Comparison of ENCODE assay signal across 8 cellular contexts in the genomic region with DNA sequence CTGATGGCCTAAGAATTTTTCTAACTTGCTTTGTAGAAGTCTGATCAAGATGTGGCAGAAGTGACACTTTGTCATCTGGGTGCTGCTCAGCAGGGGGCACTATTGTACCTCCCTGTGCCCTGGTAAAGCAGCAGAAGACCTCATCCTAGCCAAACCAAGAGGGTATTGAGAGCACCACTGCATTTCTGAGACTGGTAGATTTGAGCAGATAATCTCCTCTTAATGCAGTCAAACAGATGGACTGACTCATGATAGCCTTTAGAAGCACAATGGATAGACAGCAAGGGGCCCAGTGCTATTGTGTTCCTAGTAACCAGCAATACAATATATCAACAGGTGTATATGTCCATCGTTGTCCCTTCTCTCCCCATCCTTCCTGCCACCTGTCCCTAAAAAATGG. TPM values are rescaled to one million over a fixed set of nuclear protein-coding genes. Genes with fewer than 3 reads are reported as not detected.
DNase-seq lines count a peak whose midpoint lies in the region; ATAC-seq and TF ChIP-seq lines count a peak whose summit lies in the region.

No MANE protein-coding gene starts in this region.

- POLR2A ChIA-PET in HCT116 (lab: Charles Lee): no interaction called here
- POLR2A ChIA-PET in activated CD8-positive, alpha-beta T cell treated with anti-CD3 and anti-CD28 coated beads, Interleukin-2, amount 10 ng/mL, durations not matched to agents 7 days and 5 days (lab: Charles Lee): no interaction called here

- no TSS peak for BruUV-seq in HCT116 (replicated peaks; lab: Mats Ljungman, UMichigan)

- intact Hi-C loops in HCT116 (cut with micrococcal nuclease) (loop anchor here (1.0 to 10.0 kb wide), 4 partner anchors 86 to 359 kb away; partner anchors contain the start of gene HAX1), esophagus squamous epithelium (cut with DNase I) (no loop called here)

- H3K27me3 Mint-ChIP-seq in activated CD8-positive, alpha-beta T cell treated with anti-CD3 and anti-CD28 coated beads, Interleukin-2, amount 10 ng/mL, durations not matched to agents 7 days and 5 days (ENCODE audit: low read depth): peaks cover 14% of the 10 kb centered on the region

- no peaks in the 10 kb centered on the region for H3K9me3 Mint-ChIP-seq in activated CD8-positive, alpha-beta T cell treated with anti-CD3 and anti-CD28 coated beads, Interleukin-2, amount 10 ng/mL, durations not matched to agents 7 days and 5 days (ENCODE audit: insufficient read depth)

- H3K36me3 Mint-ChIP-seq in activated CD8-positive, alpha-beta T cell treated with anti-CD3 and anti-CD28 coated beads, Interleukin-2, amount 10 ng/mL, durations not matched to agents 7 days and 5 days (ENCODE audit: low read depth): peaks cover 18% of the 10 kb centered on the region

- H3K9me3 ChIP-seq in HCT116 (ENCODE audit: control insufficient read depth in 1 of 2, insufficient read depth in 1 of 2, low read depth in 1 of 2, low read length in 2 of 2) (no peaks in the 10 kb centered on the region), esophagus squamous epithelium (no peaks in the 10 kb centered on the region)

- DNase-seq in AML-193 (lab: John Stamatoyannopoulos, UW): peak; percentile 78 to 80
- DNase-seq in HCT116 (ENCODE audit: low read depth, low spot score): peak; percentile 39
- DNase-seq in NCI-H774 (lab: John Stamatoyannopoulos, UW): peak; percentile 56
- DNase-seq in activated CD8-positive, alpha-beta T cell treated with anti-CD3 and anti-CD28 coated beads, Interleukin-2, amount 10 ng/mL, durations not matched to agents 7 days and 5 days: peak; percentile 83
- DNase-seq in esophagus squamous epithelium (lab: John Stamatoyannopoulos, UW): no peak
- DNase-seq in retina: peak; percentile 47
- DNase-seq in midbrain (lab: John Stamatoyannopoulos, UW): no peak

- H3K79me2 ChIP-seq in HCT116 (ENCODE audit: insufficient read depth, low read length): peaks cover 18% of the 10 kb centered on the region

- no peak overlapping the region for H3K4me3 Mint-ChIP-seq in activated CD8-positive, alpha-beta T cell treated with anti-CD3 and anti-CD28 coated beads, Interleukin-2, amount 10 ng/mL, durations not matched to agents 7 days and 5 days

- WGBS in esophagus squamous epithelium, 2 donors: 55 to 63% methylated on average over 1 of the region's 1 CpG

- no peak overlapping the region for H3K27ac Mint-ChIP-seq in activated CD8-positive, alpha-beta T cell treated with anti-CD3 and anti-CD28 coated beads, Interleukin-2, amount 10 ng/mL, durations not matched to agents 7 days and 5 days

- CTCF ChIA-PET in HCT116 (lab: Charles Lee): interaction anchor here (1.1 kb wide), 1 partner anchor 148 kb away, joined by 3 read pairs; no protein-coding TSS in a partner anchor
- CTCF ChIA-PET in activated CD8-positive, alpha-beta T cell treated with anti-CD3 and anti-CD28 coated beads, Interleukin-2, amount 10 ng/mL, durations not matched to agents 7 days and 5 days (lab: Charles Lee): interaction anchor here (0.8 to 1.4 kb wide), 5 partner anchors 13 to 149 kb away, joined by 3 to 7 read pairs (median 5); no protein-coding TSS in a partner anchor

- H3K4me3 ChIP-seq in HCT116 (replicated peaks in 1 of 2; ENCODE audit: low read depth in 1 of 2, low read length in 2 of 2) (no peak overlapping the region), esophagus squamous epithelium (no peak overlapping the region)

- ATAC-seq in HCT116: no peak
- no peak for ATAC-seq in activated CD8-positive, alpha-beta T cell treated with anti-CD3 and anti-CD28 coated beads, Interleukin-2, amount 10 ng/mL, durations not matched to agents 7 days and 5 days
- no peak for ATAC-seq in HG03521 (IDR thresholded peaks at IDR 0.05; ENCODE audit: unreplicated experiment)

- H3K36me3 ChIP-seq in HCT116 (ENCODE audit: control insufficient read depth in 1 of 2, insufficient read depth in 2 of 2, low read length in 2 of 2) (no peaks in the 10 kb centered on the region), esophagus squamous epithelium (no peaks in the 10 kb centered on the region)

- peak; percentile 83 for TF ChIP-seq RAD21 in HCT116 (IDR thresholded peaks at IDR 0.05; ENCODE audit: low read depth)

- TF ChIP-seq POLR2A in HCT116 (IDR thresholded peaks at IDR 0.05; ENCODE audit: borderline replicate concordance, extremely low read depth, insufficient read depth, insufficient read length) (no peak), esophagus squamous epithelium (IDR thresholded peaks at IDR 0.05) (no peak)

- peak; percentile 62 to 66 (median 66); a peak in 5 of 6 replicates for TF ChIP-seq CTCF in HCT116 (IDR thresholded peaks at IDR 0.05 in 2 of 3, conservative IDR thresholded peaks at IDR 0.05 in 1 of 3; ENCODE audit: borderline replicate concordance in 1 of 3, insufficient read depth in 1 of 3, low read depth in 2 of 3, low read length in 2 of 3)
- peak in 5 of 6 experiments; percentile 32 to 67 (median 47) for TF ChIP-seq CTCF in esophagus squamous epithelium (IDR thresholded peaks at IDR 0.05)

- no peak overlapping the region for H3K4me2 ChIP-seq in HCT116 (ENCODE audit: low read length)

- H3K4me1 ChIP-seq in HCT116 (ENCODE audit: control insufficient read depth in 1 of 2, insufficient read depth in 2 of 2, low read length in 2 of 2) (peaks cover 10 to 28% of the 10 kb centered on the region in 2 experiments), esophagus squamous epithelium (peaks cover 6 to 20% (median 10%) of the 10 kb centered on the region in 3 donors)

- H3K9ac ChIP-seq in HCT116 (ENCODE audit: low read length): no peak overlapping the region

- peaks cover 16% of the 10 kb centered on the region for H3K4me1 Mint-ChIP-seq in activated CD8-positive, alpha-beta T cell treated with anti-CD3 and anti-CD28 coated beads, Interleukin-2, amount 10 ng/mL, durations not matched to agents 7 days and 5 days (ENCODE audit: low read depth)

- H3K9me2 ChIP-seq in HCT116 (ENCODE audit: insufficient read depth): no peaks in the 10 kb centered on the region

- RAD21 ChIA-PET in HCT116 (lab: Charles Lee; ENCODE audit: low non-redundant PET in 1 of 2, low total read pairs in 2 of 2, uncharacterized antibody in 2 of 2, unreplicated experiment in 2 of 2): no interaction called here

- peaks cover 6% of the 10 kb centered on the region; the same call in 1 of the 2 replicates for H4K20me1 ChIP-seq in HCT116 (ENCODE audit: insufficient read depth)

- H3K27me3 ChIP-seq in HCT116 (ENCODE audit: insufficient read depth, low read length) (peaks cover 3% of the 10 kb centered on the region; the same call in 1 of the 2 replicates), esophagus squamous epithelium (no peaks in the 10 kb centered on the region)

- H2AFZ ChIP-seq in HCT116 (ENCODE audit: low read depth, low read length, poor library complexity, severe bottlenecking): no peak overlapping the region

- H3K27ac ChIP-seq in HCT116 (ENCODE audit: low read depth, low read length) (no peak overlapping the region), esophagus squamous epithelium (no peak overlapping the region)

TF ChIP-seq in HCT116, 20 proteins besides CTCF, POLR2A, EP300 and RAD21 (continues in another document):
- TF ChIP-seq SP1 (IDR thresholded peaks at IDR 0.05; ENCODE audit: low read depth) (no peak), ZNF274 (IDR thresholded peaks at IDR 0.05; ENCODE audit: low read depth, low read length) (no peak), EGR1 (IDR thresholded peaks at IDR 0.05; ENCODE audit: low read depth) (no peak), EZH2 (IDR thresholded peaks at IDR 0.05) (no peak), EZH2phosphoT487 (IDR thresholded peaks at IDR 0.05; ENCODE audit: borderline replicate concordance) (no peak), ZBTB33 (IDR thresholded peaks at IDR 0.05; ENCODE audit: extremely low read depth, insufficient replicate concordance, low read length) (no peak), JUND (IDR thresholded peaks at IDR 0.05) (no peak), SIN3A (IDR thresholded peaks at IDR 0.05; ENCODE audit: low read depth) (no peak), CBX3 (IDR thresholded peaks at IDR 0.05; ENCODE audit: low read depth) (no peak)
- TF ChIP-seq, protein P1, sequence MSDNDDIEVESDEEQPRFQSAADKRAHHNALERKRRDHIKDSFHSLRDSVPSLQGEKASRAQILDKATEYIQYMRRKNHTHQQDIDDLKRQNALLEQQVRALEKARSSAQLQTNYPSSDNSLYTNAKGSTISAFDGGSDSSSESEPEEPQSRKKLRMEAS (IDR thresholded peaks at IDR 0.05): no peak

RNA-seq across cellular contexts. Expression of gene TPM3, which starts 5.7 kb away (rescaled TPM):
- total RNA-seq in HCT116 (2021; ENCODE audit: unreplicated experiment) (457 TPM), esophagus squamous epithelium (100 to 1,000 TPM; 216 to 387 (median 316) TPM)
- polyA plus RNA-seq in HCT116 (2012): 283 and 300 TPM in 2 replicates
- 100 to 1,000 TPM; 856 to 880 TPM for total RNA-seq in activated CD8-positive, alpha-beta T cell treated with anti-CD3 and anti-CD28 coated beads, Interleukin-2, amount 10 ng/mL, durations not matched to agents 7 days and 5 days

RNA-seq across cellular contexts. Expression of gene CFAP141, which starts 20.0 kb away (rescaled TPM):
- not detected for total RNA-seq in HCT116 (2021; ENCODE audit: unreplicated experiment)
- not detected in 2 replicates for polyA plus RNA-seq in HCT116 (2012)
- not detected for total RNA-seq in activated CD8-positive, alpha-beta T cell treated with anti-CD3 and anti-CD28 coated beads, Interleukin-2, amount 10 ng/mL, durations not matched to agents 7 days and 5 days
- total RNA-seq in esophagus squamous epithelium: not detected

RNA-seq across cellular contexts. Expression of gene NUP210L, which starts 31.3 kb away (rescaled TPM):
- total RNA-seq in HCT116 (2021; ENCODE audit: unreplicated experiment): 0.10 TPM
- polyA plus RNA-seq in HCT116 (2012): 0.10 TPM in 1 of 2 replicates, not detected in the other
- under 1 TPM; 0.08 to 0.13 TPM for total RNA-seq in activated CD8-positive, alpha-beta T cell treated with anti-CD3 and anti-CD28 coated beads, Interleukin-2, amount 10 ng/mL, durations not matched to agents 7 days and 5 days
- total RNA-seq in esophagus squamous epithelium: under 1 TPM in 2 of 4 donors, not detected in 2; 0.09 to 0.19 TPM

RNA-seq across cellular contexts. Expression of gene UBAP2L, which starts 34.6 kb away (rescaled TPM):
- total RNA-seq in HCT116 (2021; ENCODE audit: unreplicated experiment) (189 TPM), esophagus squamous epithelium (10 to 100 TPM; 57.8 to 69.5 (median 69.1) TPM)
- 105 and 106 TPM in 2 replicates for polyA plus RNA-seq in HCT116 (2012)
- 100 to 1,000 TPM; 176 to 179 TPM for total RNA-seq in activated CD8-positive, alpha-beta T cell treated with anti-CD3 and anti-CD28 coated beads, Interleukin-2, amount 10 ng/mL, durations not matched to agents 7 days and 5 days

Comparison
In these comparisons a context has a peak if more than half of its experiments do, and no peak if none do; other contexts are left out.
1. DNase-seq: peak in AML-193 (2 of 2), HCT116 (single experiment), NCI-H774 (single experiment), activated CD8-positive, alpha-beta T cell treated with anti-CD3 and anti-CD28 coated beads, Interleukin-2, amount 10 ng/mL, durations not matched to agents 7 days and 5 days (single experiment) and retina (single experiment); none in esophagus squamous epithelium (single experiment) and midbrain (single experiment).